1 cellular context compared by ENCODE assay signal in the genomic region with DNA sequence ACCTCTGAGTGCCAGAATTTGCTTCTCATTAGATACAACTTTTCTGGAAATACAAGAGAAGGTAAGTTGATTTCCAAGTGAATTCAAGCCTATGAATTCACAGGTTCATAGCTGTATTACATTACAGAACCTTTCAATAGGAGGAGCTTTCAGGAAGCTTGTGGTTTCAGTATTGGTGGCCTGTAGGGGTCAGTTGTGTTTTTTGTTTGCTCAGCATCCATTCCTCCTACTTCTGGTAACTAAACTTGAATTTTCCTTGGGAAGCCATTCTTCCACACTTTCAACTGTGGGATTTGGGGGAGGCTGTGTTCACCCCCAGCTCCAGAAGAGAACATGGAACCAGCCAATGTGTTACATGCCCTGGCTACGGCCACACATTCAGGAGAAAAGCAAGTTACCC.
TF ChIP-seq lines count a peak whose summit lies in the region.

No MANE protein-coding gene starts in this region.

TF ChIP-seq in endothelial cell of umbilical vein, 7 proteins besides CTCF, POLR2A, EP300 and RAD21 (continued from another document):
- no peak for TF ChIP-seq GATA2 (IDR thresholded peaks at IDR 0.05; ENCODE audit: insufficient read depth, insufficient read length, low read depth, low read length)
- TF ChIP-seq, protein P1, sequence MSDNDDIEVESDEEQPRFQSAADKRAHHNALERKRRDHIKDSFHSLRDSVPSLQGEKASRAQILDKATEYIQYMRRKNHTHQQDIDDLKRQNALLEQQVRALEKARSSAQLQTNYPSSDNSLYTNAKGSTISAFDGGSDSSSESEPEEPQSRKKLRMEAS (IDR thresholded peaks at IDR 0.05; ENCODE audit: insufficient read depth, insufficient read length), result no peak
- no peak for TF ChIP-seq EZH2 (IDR thresholded peaks at IDR 0.05; ENCODE audit: borderline replicate concordance, low read depth, low read length, severe bottlenecking)
